In genomic region chr6:167842457-167842856, GRCh38 we compare ENCODE assay signal across 16 cellular contexts. TPM values are rescaled to one million over a fixed set of nuclear protein-coding genes. Genes with fewer than 3 reads are reported as not detected.
DNase-seq lines count a peak whose midpoint lies in the region; ATAC-seq, FAIRE-seq and TF ChIP-seq lines count a peak whose summit lies in the region.
"Had no signal": no experiment of that assay in that cellular context is flagged by ENCODE, and none has a peak within 500 bp of the region (broad histone marks: within the 10 kb centered on the region; RNA-seq: fewer than 3 reads in every experiment).

No MANE protein-coding gene starts in this region.

- H3K4me1 ChIP-seq in A549: peaks cover 30% of the 10 kb centered on the region; the same call in 2 of the 3 replicates
- H3K4me1 ChIP-seq in K562 (replicated peaks in 1 of 2; ENCODE audit: control insufficient read depth in 2 of 2, insufficient read depth in 2 of 2, low read length in 2 of 2): peaks cover 15 to 77% of the 10 kb centered on the region in 2 experiments
- H3K4me1 ChIP-seq in HepG2 (ENCODE audit: insufficient read depth, low read length): peaks cover 63% of the 10 kb centered on the region
- peaks cover 89% of the 10 kb centered on the region for H3K4me1 ChIP-seq in neural progenitor cell

- 35% methylated on average over 1 of the region's 1 CpG for WGBS in A549 (ENCODE audit: missing lambda C conversion rate)
- WGBS in K562 (ENCODE audit: insufficient coverage, low coverage, missing lambda C conversion rate): 6% methylated on average over 1 of the region's 1 CpG
- WGBS in HepG2 (ENCODE audit: low lambda C conversion rate): 71% methylated on average over 1 of the region's 1 CpG

- FAIRE-seq in A549 (lab: Jason Lieb, UNC) (no peak), K562 (lab: Jason Lieb, UNC) (no peak), HepG2 (lab: Jason Lieb, UNC) (no peak)
- FAIRE-seq: GM12892, GM18507, H1 had no signal

- no peaks in the 10 kb centered on the region for H3K36me3 Mint-ChIP-seq in neural progenitor cell
- H3K36me3 Mint-ChIP-seq: CD8-positive, alpha-beta T cell had no signal

- H3K9ac ChIP-seq in K562 (ENCODE audit: insufficient read depth in 1 of 2, low read depth in 2 of 2, low read length in 2 of 2) (peak overlapping the region in 1 of 2 experiments; percentile 78; a peak in 1 of 4 replicates), HepG2 (ENCODE audit: insufficient read depth, low read depth, low read length) (no peak overlapping the region), neural progenitor cell (no peak overlapping the region)
- H3K9ac ChIP-seq: BLaER1 treated with 17β-estradiol and CSF1 and Interleukin-3, amounts not matched to agents 10 nM and 100 nM had no signal

- H3K27ac Mint-ChIP-seq in neural progenitor cell: no peak overlapping the region
- H3K27ac Mint-ChIP-seq: B cell; CD8-positive, alpha-beta T cell had no signal

- no peak for TF ChIP-seq POLR2A in A549 (IDR thresholded peaks at IDR 0.05; ENCODE audit: low read length)
- TF ChIP-seq POLR2A in K562 (conservative IDR thresholded peaks at IDR 0.05): no peak
- TF ChIP-seq POLR2A in HepG2 (IDR thresholded peaks at IDR 0.05; ENCODE audit: insufficient read depth in 1 of 2, low read depth in 2 of 2, low read length in 2 of 2): no peak

- H3K9me1 ChIP-seq in K562 (ENCODE audit: control insufficient read depth, insufficient read depth, low read length): peaks cover 4% of the 10 kb centered on the region

- no peak for TF ChIP-seq RAD21 in A549 (conservative IDR thresholded peaks at IDR 0.05 in 1 of 2, IDR thresholded peaks at IDR 0.05 in 1 of 2)
- no peak for TF ChIP-seq RAD21 in K562 (CRISPR knock-in tag; conservative IDR thresholded peaks at IDR 0.05 in 1 of 2, IDR thresholded peaks at IDR 0.05 in 1 of 2)
- TF ChIP-seq RAD21 in HepG2 (CRISPR knock-in tag; IDR thresholded peaks at IDR 0.05): no peak

- H3K27me3 Mint-ChIP-seq in neural progenitor cell (ENCODE audit: insufficient read depth, low read depth): no peaks in the 10 kb centered on the region

- POLR2A ChIA-PET in A549 (lab: Yijun Ruan, JAX): no interaction called here
- POLR2A ChIA-PET in K562 (lab: Yijun Ruan, JAX): interaction anchor here (0.6 to 3.6 kb wide), 7 partner anchors 8 to 28 kb away, joined by 3 to 25 read pairs (median 15); no protein-coding TSS in a partner anchor
- POLR2A ChIA-PET in HepG2 (lab: Yijun Ruan, JAX): no interaction called here

- H3K4me3 Mint-ChIP-seq in neural progenitor cell: no peak overlapping the region
- H3K4me3 Mint-ChIP-seq: B cell; CD8-positive, alpha-beta T cell; H9 had no signal

- H3K4me2 ChIP-seq in A549 (0 out of 3 replicates have a peak overlapping the region, but pooled peaks have one; percentile 3), K562 (ENCODE audit: insufficient read depth, low read length) (peak overlapping the region; percentile 79), HepG2 (ENCODE audit: low read depth, low read length) (no peak overlapping the region), neural progenitor cell (peak overlapping the region; percentile 64)

- H3K9me3 Mint-ChIP-seq in neural progenitor cell: no peaks in the 10 kb centered on the region
- H3K9me3 Mint-ChIP-seq: CD8-positive, alpha-beta T cell; H9 had no signal

- peaks cover 42% of the 10 kb centered on the region for H3F3A ChIP-seq in neural progenitor cell (ENCODE audit: low read depth)

- no peak overlapping the region for H3K27ac ChIP-seq in A549
- H3K27ac ChIP-seq in K562 (ENCODE audit: extremely low read depth, low read depth, low read length): peak overlapping the region; percentile 85; the same call in 1 of the 3 replicates
- H3K27ac ChIP-seq in HepG2 (ENCODE audit: extremely low read length, insufficient read depth, low read length): no peak overlapping the region
- no peak overlapping the region for H3K27ac ChIP-seq in neural progenitor cell
- H3K27ac ChIP-seq: BLaER1 treated with 17β-estradiol and CSF1 and Interleukin-3, amounts not matched to agents 10 nM and 100 nM had no signal

- H3K4me1 Mint-ChIP-seq in neural progenitor cell: peaks cover 13% of the 10 kb centered on the region
- H3K4me1 Mint-ChIP-seq: B cell had no signal

- H3K9me3 ChIP-seq in A549 (no peaks in the 10 kb centered on the region), K562 (replicated peaks; ENCODE audit: control insufficient read depth, insufficient read depth, low read depth, low read length) (no peaks in the 10 kb centered on the region), HepG2 (ENCODE audit: low read length) (no peaks in the 10 kb centered on the region), neural progenitor cell (ENCODE audit: low read depth) (no peaks in the 10 kb centered on the region)
- H3K9me3 ChIP-seq: BLaER1 treated with 17β-estradiol and CSF1 and Interleukin-3, amounts not matched to agents 10 nM and 100 nM had no signal

- H3K4me3 ChIP-seq in A549 (no peak overlapping the region), K562 (no peak overlapping the region), HepG2 (replicated peaks in 1 of 3; ENCODE audit: insufficient read depth in 1 of 3, low read depth in 2 of 3, low read length in 3 of 3) (no peak overlapping the region), neural progenitor cell (no peak overlapping the region)
- H3K4me3 ChIP-seq: BLaER1 treated with 17β-estradiol and CSF1 and Interleukin-3, amounts not matched to agents 10 nM and 100 nM had no signal

- H4K20me1 ChIP-seq in K562 (replicated peaks; ENCODE audit: control insufficient read depth, insufficient read depth, low read length): peaks cover 22% of the 10 kb centered on the region
- peaks cover 83% of the 10 kb centered on the region for H4K20me1 ChIP-seq in HepG2 (ENCODE audit: insufficient read depth, low read length)
- peaks cover 100% of the 10 kb centered on the region for H4K20me1 ChIP-seq in neural progenitor cell (ENCODE audit: low read depth)

- TF ChIP-seq EP300 in A549 (IDR thresholded peaks at IDR 0.05) (no peak), K562 (IDR thresholded peaks at IDR 0.05; ENCODE audit: low read length) (no peak), HepG2 (IDR thresholded peaks at IDR 0.05; ENCODE audit: low read depth in 2 of 2, low read length in 2 of 2) (no peak), HepG2 (CRISPR knock-in tag; IDR thresholded peaks at IDR 0.05; ENCODE audit: borderline replicate concordance) (no peak)

- H3K79me2 ChIP-seq in K562 (ENCODE audit: control insufficient read depth, insufficient read depth, low read length) (peaks cover 100% of the 10 kb centered on the region), HepG2 (ENCODE audit: insufficient read depth, low read length) (peaks cover 100% of the 10 kb centered on the region), neural progenitor cell (ENCODE audit: low read depth) (peaks cover 100% of the 10 kb centered on the region)

- ATAC-seq in A549 (no peak), K562 (no peak), HepG2 (0 out of 3 replicates have a peak, but pooled peaks have one; percentile 17), GM18517 (IDR thresholded peaks at IDR 0.05; ENCODE audit: unreplicated experiment) (no peak), HG03139 (IDR thresholded peaks at IDR 0.05; ENCODE audit: unreplicated experiment) (no peak), HG03039 (IDR thresholded peaks at IDR 0.05; ENCODE audit: unreplicated experiment) (no peak)
- ATAC-seq: CD8-positive, alpha-beta T cell had no signal

- H3K36me3 ChIP-seq in K562 (ENCODE audit: control insufficient read depth, insufficient read depth, low read length): peaks cover 6% of the 10 kb centered on the region; the same call in 1 of the 3 replicates
- H3K36me3 ChIP-seq in HepG2 (replicated peaks in 1 of 2; ENCODE audit: control insufficient read depth in 1 of 2, insufficient read depth in 2 of 2, low read length in 2 of 2): peaks cover 0 to 2% of the 10 kb centered on the region in 2 experiments; a peak in 2 of 5 replicates
- no peaks in the 10 kb centered on the region for H3K36me3 ChIP-seq in neural progenitor cell
- H3K36me3 ChIP-seq: BLaER1 treated with 17β-estradiol and CSF1 and Interleukin-3, amounts not matched to agents 10 nM and 100 nM had no signal

- TF ChIP-seq CTCF in A549 (IDR thresholded peaks at IDR 0.05) (no peak), K562 (IDR thresholded peaks at IDR 0.05 in 2 of 3, conservative IDR thresholded peaks at IDR 0.05 in 1 of 3; ENCODE audit: insufficient read depth in 2 of 3, low read depth in 1 of 3, low read length in 3 of 3) (no peak), HepG2 (CRISPR knock-in tag; IDR thresholded peaks at IDR 0.05) (no peak), neural progenitor cell (IDR thresholded peaks at IDR 0.05) (no peak)

- in situ Hi-C loops in K562 (cut with MboI): no loop called here
- in situ Hi-C loops in HepG2 (cut with HindIII; ENCODE audit: extremely low pct_ligation_motif_present, low pct_unique_long_range_greater_than_20kb): no loop called here

- H2AFZ ChIP-seq in K562 (ENCODE audit: low read depth, low read length) (no peak overlapping the region), HepG2 (ENCODE audit: low read length) (no peak overlapping the region), neural progenitor cell (replicated peaks) (no peak overlapping the region)

- no TSS peak for BruUV-seq in K562 (replicated peaks; lab: Mats Ljungman, UMichigan)
- BruUV-seq in HepG2 (replicated peaks; lab: Mats Ljungman, UMichigan): no TSS peak

- H3K27me3 ChIP-seq in K562 (ENCODE audit: control insufficient read depth in 2 of 2, insufficient read depth in 2 of 2, low read length in 2 of 2) (no peaks in the 10 kb centered on the region), HepG2 (ENCODE audit: control insufficient read depth in 1 of 2, insufficient read depth in 2 of 2, low read length in 2 of 2) (no peaks in the 10 kb centered on the region), neural progenitor cell (no peaks in the 10 kb centered on the region)
- H3K27me3 ChIP-seq: BLaER1 treated with 17β-estradiol and CSF1 and Interleukin-3, amounts not matched to agents 10 nM and 100 nM had no signal

- intact Hi-C loops in K562 (cut with micrococcal nuclease): loop anchor here (5.0 kb wide), 1 partner anchor 55 kb away; no protein-coding TSS in a partner anchor
- intact Hi-C loops in HepG2 (cut with micrococcal nuclease; ENCODE audit: unreplicated experiment): no loop called here

- CTCF ChIA-PET in A549 (lab: Yijun Ruan, JAX): no interaction called here
- CTCF ChIA-PET in K562 (lab: Yijun Ruan, JAX; ENCODE audit: low intra/inter-chr PET ratio): no interaction called here
- CTCF ChIA-PET in HepG2 (lab: Yijun Ruan, JAX; ENCODE audit: low intra/inter-chr PET ratio, low total read pairs): no interaction called here

- no peak for DNase-seq in A549 (ENCODE audit: low read depth in 1 of 2, low spot score in 1 of 2)
- no peak for DNase-seq in K562 (ENCODE audit: extremely low read depth in 1 of 4, low spot score in 3 of 4)
- DNase-seq in HepG2 (ENCODE audit: low spot score): no peak
- no peak for DNase-seq in neural progenitor cell (ENCODE audit: low spot score)
- DNase-seq: 8988T; CD8-positive, alpha-beta T cell; GDM1; H9 had no signal

RNA-seq across cellular contexts. Expression of gene AFDN, which starts 15.7 kb away (rescaled TPM):
- 33.2 and 40.8 TPM in 2 replicates for polyA plus RNA-seq in A549 (2011; rRNA removed)
- 12.6 and 14.5 TPM in 2 replicates for polyA plus RNA-seq in A549 (2012; cell fraction: cytosol; rRNA removed)
- 16.4 and 23.4 TPM in 2 replicates for polyA plus RNA-seq in A549 (2012; cell fraction: nucleus; rRNA removed)
- polyA plus RNA-seq in A549 (2017; fragmentation: RNase III; extraction: RNeasy Plus Mini Kit Qiagen cat#74134 plus additional on column Dnase treatment): 17.5 to 19.3 TPM (median 18.6 TPM) in 3 replicates
- 43.8 and 44.1 TPM in 2 replicates for polyA minus RNA-seq in A549 (2011; rRNA and poly(A)+ RNA removed)
- total RNA-seq in K562 (2011; cell fraction: chromatin; rRNA removed; ENCODE audit: low replicate concordance): 294 and 779 TPM in 2 replicates
- total RNA-seq in K562 (2011; cell fraction: nucleolus; rRNA removed): 128 and 193 TPM in 2 replicates
- 330 and 387 TPM in 2 replicates for total RNA-seq in K562 (2011; cell fraction: nucleoplasm; rRNA removed)
- total RNA-seq in K562 (2014; rRNA removed): 91.9 and 117 TPM in 2 replicates
- total RNA-seq in K562 (2014; rRNA removed; fragmentation: Illumina TruSeq; extraction: Trizol): 114 and 135 TPM in 2 replicates
- 111 and 112 TPM in 2 replicates for total RNA-seq in K562 (2015; rRNA removed; fragmentation: Illumina TruSeq; extraction: Trizol)
- total RNA-seq in K562 (2021): 106 and 129 TPM in 2 replicates
- 95.7 and 96.7 TPM in 2 replicates for polyA plus RNA-seq in K562 (2011; rRNA removed)
- polyA plus RNA-seq in K562 (2011; cell fraction: cytosol; rRNA removed): 29.3 and 38.3 TPM in 2 replicates
- 374 and 388 TPM in 2 replicates for polyA plus RNA-seq in K562 (2011; cell fraction: nucleus; rRNA removed)
- 62.0 and 64.2 TPM in 2 replicates for polyA plus RNA-seq in K562 (2012)
- polyA plus RNA-seq in K562 (2014; fragmentation: Illumina TruSeq; extraction: Trizol): 95.0 and 105 TPM in 2 replicates
- polyA plus RNA-seq in K562 (2014; fragmentation: Nextera tagmentation; extraction: Ambion mirVana): 1 to 10 TPM; 7.2 to 9.7 TPM
- 78.9 and 96.4 TPM in 2 replicates for polyA plus RNA-seq in K562 (2014; rRNA removed)
- 183 and 194 TPM in 2 replicates for polyA minus RNA-seq in K562 (2011; rRNA and poly(A)+ RNA removed)
- polyA minus RNA-seq in K562 (2011; cell fraction: cytosol; rRNA and poly(A)+ RNA removed): 78.4 and 100 TPM in 2 replicates
- 234 and 345 TPM in 2 replicates for polyA minus RNA-seq in K562 (2011; cell fraction: nucleus; rRNA and poly(A)+ RNA removed)
- 97.8 and 136 TPM in 2 replicates for total RNA-seq in HepG2 (2016; rRNA removed; fragmentation: Illumina TruSeq; extraction: Trizol)
- total RNA-seq in HepG2 (2016; cell fraction: cytosol; rRNA removed; fragmentation: Illumina TruSeq; extraction: Trizol; ENCODE audit: low read depth): 82.1 and 86.5 TPM in 2 replicates
- total RNA-seq in HepG2 (2016; cell fraction: insoluble cytoplasmic fraction; rRNA removed; fragmentation: Illumina TruSeq; extraction: Trizol): 90.9 and 138 TPM in 2 replicates
- total RNA-seq in HepG2 (2016; cell fraction: membrane; rRNA removed; fragmentation: Illumina TruSeq; extraction: Trizol): 67.9 and 80.5 TPM in 2 replicates
- 248 and 270 TPM in 2 replicates for total RNA-seq in HepG2 (2016; cell fraction: nucleus; rRNA removed; fragmentation: Illumina TruSeq; extraction: Trizol)
- 151 and 156 TPM in 2 replicates for polyA plus RNA-seq in HepG2 (2011; rRNA removed)
- polyA plus RNA-seq in HepG2 (2011; cell fraction: cytosol; rRNA removed): 52.5 and 65.6 TPM in 2 replicates
- polyA plus RNA-seq in HepG2 (2011; cell fraction: nucleus; rRNA removed): 488 and 509 TPM in 2 replicates
- 141 and 152 TPM in 2 replicates for polyA plus RNA-seq in HepG2 (2012)
- polyA plus RNA-seq in HepG2 (2016; cell fraction: cytosol; fragmentation: Illumina TruSeq; extraction: Trizol; ENCODE audit: low read depth): 1.8 and 2.1 TPM in 2 replicates
- polyA plus RNA-seq in HepG2 (2016; cell fraction: insoluble cytoplasmic fraction; fragmentation: Illumina TruSeq; extraction: Trizol; ENCODE audit: low read depth): 62.7 and 70.2 TPM in 2 replicates
- polyA plus RNA-seq in HepG2 (2016; cell fraction: membrane; fragmentation: Illumina TruSeq; extraction: Trizol; ENCODE audit: low read depth): 7.1 and 7.2 TPM in 2 replicates
- 361 and 384 TPM in 2 replicates for polyA plus RNA-seq in HepG2 (2016; cell fraction: nucleus; fragmentation: Illumina TruSeq; extraction: Trizol; ENCODE audit: insufficient read depth, low read depth)
- 24.6 and 223 TPM in 2 replicates for polyA minus RNA-seq in HepG2 (2011; rRNA and poly(A)+ RNA removed; ENCODE audit: low replicate concordance)
- polyA minus RNA-seq in HepG2 (2011; cell fraction: cytosol; rRNA and poly(A)+ RNA removed): 115 and 134 TPM in 2 replicates
- 847 and 897 TPM in 2 replicates for polyA minus RNA-seq in HepG2 (2011; cell fraction: nucleus; rRNA and poly(A)+ RNA removed)
- 261 and 357 TPM in 2 replicates for total RNA-seq in neural progenitor cell (ENCODE audit: low replicate concordance)
